In the genomic region with DNA sequence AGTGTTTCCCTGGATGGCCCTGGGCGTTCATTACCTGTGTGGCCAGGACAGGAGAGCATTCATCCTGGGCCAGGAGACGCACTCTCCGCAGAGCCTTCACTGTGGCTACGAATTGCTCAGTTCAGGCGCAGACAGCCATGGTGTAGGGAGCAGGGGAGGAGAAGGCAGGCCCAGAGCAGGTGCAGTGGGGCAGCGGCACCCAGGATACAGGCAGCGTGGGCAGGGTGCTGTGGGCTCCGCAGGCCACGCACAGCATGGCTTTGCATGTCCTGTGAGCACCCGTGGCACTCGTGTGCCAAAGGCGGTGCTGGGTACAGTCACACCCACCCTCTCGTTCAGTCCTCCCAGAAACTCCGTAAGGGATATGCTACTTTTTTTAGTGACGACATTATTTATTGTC, we compare ENCODE assay signal across 12 cellular contexts.
"Had no signal": no experiment of that assay in that cellular context is flagged by ENCODE, and none has a peak within 500 bp of the region (broad histone marks: within the 10 kb centered on the region; RNA-seq: fewer than 3 reads in every experiment).

No MANE protein-coding gene starts in this region.

- H3K4me2 ChIP-seq: smooth muscle cell had no signal

- H3K4me3 ChIP-seq: gastroesophageal sphincter, smooth muscle cell had no signal

- DNase-seq: activated CD4-positive, alpha-beta T cell treated with anti-CD3 and anti-CD28 coated beads for 48 hours; activated naive CD4-positive, alpha-beta T cell treated with anti-CD3 and anti-CD28 coated beads, Interleukin-2, amount 50 U/mL, for 16 hours; amniotic stem cell; effector memory CD8-positive, alpha-beta T cell; kidney glomerular epithelial cell; right cardiac atrium; stimulated activated CD4-positive, alpha-beta T cell treated with anti-CD3 and anti-CD28 coated beads, Interleukin-1b, Interleukin-23, amount 100 ng/mL, for 48 hours; stimulated activated naive CD4-positive, alpha-beta T cell had no signal

- H3K36me3 ChIP-seq: gastroesophageal sphincter had no signal

- H3K27ac ChIP-seq: epithelial cell of prostate, gastroesophageal sphincter had no signal

- H3K9me3 ChIP-seq: gastroesophageal sphincter had no signal

- ATAC-seq: effector memory CD8-positive, alpha-beta T cell; gastroesophageal sphincter; right cardiac atrium; WTC11 had no signal

- H3K4me1 ChIP-seq: gastroesophageal sphincter had no signal
